10 cellular contexts compared by ENCODE assay signal in genomic region chr16:11994187-11995119, GRCh38. TPM values are rescaled to one million over a fixed set of nuclear protein-coding genes. Genes with fewer than 3 reads are reported as not detected.
DNase-seq lines count a peak whose midpoint lies in the region; ATAC-seq and TF ChIP-seq lines count a peak whose summit lies in the region.
"Had no signal": no experiment of that assay in that cellular context is flagged by ENCODE, and none has a peak within 500 bp of the region (broad histone marks: within the 10 kb centered on the region; RNA-seq: fewer than 3 reads in every experiment).

No MANE protein-coding gene starts in this region.

- H3K4ac ChIP-seq in H9 (ENCODE audit: low read depth, low read length) = no peak overlapping the region

- H3K23me2 ChIP-seq in H9 (ENCODE audit: insufficient read length, low read depth, low read length, poor library complexity, severe bottlenecking) = no peaks in the 10 kb centered on the region

- no peak overlapping the region for H4K91ac ChIP-seq in H9 (ENCODE audit: insufficient read length, low read depth, low read length)

- peaks cover 30 to 41% of the 10 kb centered on the region in 2 experiments for H3K4me1 Mint-ChIP-seq in H9

- no peak overlapping the region for H3K27ac ChIP-seq in H9 (ENCODE audit: insufficient read length, low read depth, low read length)

- no peaks in the 10 kb centered on the region for H4K20me1 ChIP-seq in H9 (ENCODE audit: control insufficient read depth, insufficient read depth, insufficient read length)

- H3K23ac ChIP-seq in H9 (ENCODE audit: insufficient read length, low read depth, low read length) = no peak overlapping the region

- no peak for TF ChIP-seq CTCF in H9 (conservative IDR thresholded peaks at IDR 0.05)

- WGBS in H9 (ENCODE audit: extremely low coverage, insufficient read length, low lambda C conversion rate) = no CpG with 5 or more reads among the region's 7 CpGs

- no peak overlapping the region for H2BK20ac ChIP-seq in H9 (ENCODE audit: low read depth, low read length, poor library complexity, severe bottlenecking)

- no peaks in the 10 kb centered on the region for H3K4me1 ChIP-seq in H9 (ENCODE audit: insufficient read depth, low read length)

- H2BK120ac ChIP-seq in H9 (ENCODE audit: low read depth, low read length, poor library complexity, severe bottlenecking) = no peak overlapping the region

- no peak overlapping the region for H3K9ac ChIP-seq in H9 (ENCODE audit: extremely low read depth, insufficient read length, low read length)

- H2AFZ ChIP-seq in H9 (ENCODE audit: low read length) = no peak overlapping the region

- H3K9me3 Mint-ChIP-seq in H9 = no peaks in the 10 kb centered on the region

- no peak overlapping the region for H2BK5ac ChIP-seq in H9 (ENCODE audit: insufficient read length, low read length)

- H3K14ac ChIP-seq in H9 (ENCODE audit: insufficient read depth, low read length) = no peak overlapping the region

- H4K5ac ChIP-seq in H9 (ENCODE audit: insufficient read length, low read depth, low read length) = no peak overlapping the region

- no peaks in the 10 kb centered on the region for H3K27me3 ChIP-seq in H9 (ENCODE audit: insufficient read depth, low read length)

- DNase-seq in EL (peak; percentile 26), RKO (ENCODE audit: low spot score) (peak; percentile 35), Right ventricle myocardium inferior (ENCODE audit: missing footprints) (peak; percentile 69), occipital lobe (lab: John Stamatoyannopoulos, UW) (peak; percentile 24), NCI-H1092 treated with DMSO at 0.1 percent for 48 hours (lab: John Stamatoyannopoulos, UW) (no peak), NCI-H524 (lab: John Stamatoyannopoulos, UW) (no peak), H9 (no peak), NCI-H524 treated with DMSO at 0.1 percent for 48 hours (lab: John Stamatoyannopoulos, UW) (no peak)
- DNase-seq: T-helper 1 cell had no signal

- no peak overlapping the region for H3T11ph ChIP-seq in H9 (ENCODE audit: low read length)

- H3K18ac ChIP-seq in H9 (ENCODE audit: insufficient read length, low read depth, low read length) = no peak overlapping the region

- no peak overlapping the region for H2AK5ac ChIP-seq in H9 (ENCODE audit: insufficient read length, low read length)

- no peak overlapping the region for H3K56ac ChIP-seq in H9 (ENCODE audit: insufficient read length, low read depth, low read length)

- no peaks in the 10 kb centered on the region for H3K27me3 Mint-ChIP-seq in H9 (ENCODE audit: low read depth)

- no peak overlapping the region; a peak in 1 of 5 replicates for H3K4me3 Mint-ChIP-seq in H9

- H3K9me3 ChIP-seq in H9 (ENCODE audit: control insufficient read depth, low read depth, low read length) = no peaks in the 10 kb centered on the region

- peak overlapping the region in 1 of 3 experiments; percentile 81; a peak in 1 of 7 replicates for H3K27ac Mint-ChIP-seq in H9

- no peak overlapping the region for H2BK15ac ChIP-seq in H9 (ENCODE audit: low read depth, low read length)

- no peak overlapping the region for H4K8ac ChIP-seq in H9 (replicated peaks; ENCODE audit: insufficient read length, low read depth, low read length)

- peak; percentile 66 for ATAC-seq in Right ventricle myocardium inferior

- H3K79me1 ChIP-seq in H9 (ENCODE audit: insufficient read depth, low read depth, low read length, poor library complexity, severe bottlenecking) = no peaks in the 10 kb centered on the region

- H3K4me2 ChIP-seq in H9 (ENCODE audit: insufficient read depth, insufficient read length, low read length) = no peak overlapping the region

- intact Hi-C loops in Right ventricle myocardium inferior (cut with DNase I) = no loop called here

- peaks cover 0 to 1% (median 0%) of the 10 kb centered on the region in 3 experiments; a peak in 1 of 7 replicates for H3K36me3 Mint-ChIP-seq in H9 (ENCODE audit: insufficient read depth in 1 of 3, low read depth in 3 of 3)

- H2BK12ac ChIP-seq in H9 (ENCODE audit: insufficient read length, low read depth, low read length) = no peak overlapping the region

- H3K79me2 ChIP-seq in H9 (ENCODE audit: insufficient read depth, low read length) = no peaks in the 10 kb centered on the region

RNA-seq across cellular contexts. Expression of gene SNX29, which starts 17.9 kb away (rescaled TPM):
- total RNA-seq in Right ventricle myocardium inferior (11.4 TPM), occipital lobe (13.6 TPM), H9 (2021) (8.0 and 8.6 TPM in 2 replicates)

RNA-seq across cellular contexts. Expression of gene TNFRSF17, which starts 29.4 kb away (rescaled TPM):
- total RNA-seq in Right ventricle myocardium inferior (not detected), occipital lobe (not detected), H9 (2021) (not detected in 2 replicates)
- total RNA-seq: astrocyte had no signal

RNA-seq across cellular contexts. Expression of gene NPIPB2, which starts 52.6 kb away (rescaled TPM):
- total RNA-seq in Right ventricle myocardium inferior (0.73 TPM), occipital lobe (0.78 TPM), H9 (2021) (5.7 and 12.5 TPM in 2 replicates)

Comparison
In these comparisons a context has a peak if more than half of its experiments do, and no peak if none do; other contexts are left out.
1. DNase-seq: peak in EL (single experiment), RKO (single experiment), Right ventricle myocardium inferior (single experiment) and occipital lobe (single experiment); none in NCI-H1092 treated with DMSO at 0.1 percent for 48 hours (single experiment), NCI-H524 (0 of 2), H9 (single experiment) and NCI-H524 treated with DMSO at 0.1 percent for 48 hours (single experiment).